Comparison of ENCODE assay signal across 8 cellular contexts in the genomic region with DNA sequence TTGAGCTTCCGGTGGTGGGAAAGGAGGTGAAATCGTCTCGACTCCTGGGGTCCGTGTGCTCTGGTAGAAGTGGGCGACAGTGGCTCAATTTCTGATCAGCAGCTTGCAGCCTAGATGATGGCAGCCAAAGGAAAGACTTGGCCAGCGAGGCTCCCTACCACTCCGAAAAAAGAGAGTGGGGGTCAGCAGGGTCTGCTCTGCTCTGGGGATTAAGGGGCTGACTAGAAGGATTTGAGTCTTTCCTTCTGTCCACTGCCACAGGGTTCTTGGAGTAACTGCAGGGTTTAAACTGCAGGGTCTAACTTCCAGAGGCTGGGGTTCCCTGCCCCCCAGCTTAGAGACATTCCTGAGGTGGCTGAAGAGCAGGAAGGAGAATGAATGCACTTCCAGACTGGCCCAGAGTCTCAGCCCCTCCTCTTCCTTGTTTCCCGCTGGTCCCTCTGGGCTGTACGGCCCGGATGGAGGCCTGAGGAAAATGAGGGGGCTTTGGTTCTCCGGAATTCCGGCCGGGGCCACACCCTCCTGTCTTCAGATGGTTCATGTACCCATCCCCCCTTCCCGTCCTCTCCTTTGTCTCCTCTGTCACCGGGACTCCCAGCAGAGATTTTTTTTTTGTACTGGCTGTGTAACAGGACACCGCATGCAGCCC. TPM values are rescaled to one million over a fixed set of nuclear protein-coding genes. Genes with fewer than 3 reads are reported as not detected.
DNase-seq lines count a peak whose midpoint lies in the region; ATAC-seq and TF ChIP-seq lines count a peak whose summit lies in the region.

No MANE protein-coding gene starts in this region.

- ATAC-seq in activated T-helper 17 cell treated with anti-CD3 and anti-CD28 coated beads, Interleukin-2, amount 50 U/mL, for 72 hours (replicated peaks) = no peak
- ATAC-seq in left ventricle myocardium superior (peak; percentile 5), sciatic nerve (peak; percentile 6)

- no peak for TF ChIP-seq CTCF in GM13976 (IDR thresholded peaks at IDR 0.05; ENCODE audit: borderline replicate concordance, control extremely low read depth, extremely low read depth, insufficient read depth, missing control alignments)

- no peaks in the 10 kb centered on the region for H3K4me1 Mint-ChIP-seq in activated T-helper 17 cell treated with anti-CD3 and anti-CD28 coated beads, Interleukin-2, amount 50 U/mL, for 72 hours

- H3K9me3 Mint-ChIP-seq in activated T-helper 17 cell treated with anti-CD3 and anti-CD28 coated beads, Interleukin-2, amount 50 U/mL, for 72 hours = no peaks in the 10 kb centered on the region

- H3K27ac Mint-ChIP-seq in activated T-helper 17 cell treated with anti-CD3 and anti-CD28 coated beads, Interleukin-2, amount 50 U/mL, for 72 hours = peak overlapping the region; percentile 97

- DNase-seq in AG08396 (ENCODE audit: low spot score) (peak; percentile 46), HS-27A (ENCODE audit: low read depth) (peak; percentile 56), left ventricle myocardium superior (peak; percentile 62), sciatic nerve (ENCODE audit: low spot score) (no peak), NCI-H2029 treated with DMSO at 0.1 percent for 48 hours (lab: John Stamatoyannopoulos, UW) (no peak), GM13976 (ENCODE audit: low spot score) (no peak)
- no peak for DNase-seq in effector CD8-positive, alpha-beta T cell (lab: John Stamatoyannopoulos, UW)

- intact Hi-C loops in left ventricle myocardium superior (cut with micrococcal nuclease) = no loop called here
- intact Hi-C loops in sciatic nerve (cut with DNase I) = no loop called here

- H3K27me3 Mint-ChIP-seq in activated T-helper 17 cell treated with anti-CD3 and anti-CD28 coated beads, Interleukin-2, amount 50 U/mL, for 72 hours = no peaks in the 10 kb centered on the region

- H3K36me3 Mint-ChIP-seq in activated T-helper 17 cell treated with anti-CD3 and anti-CD28 coated beads, Interleukin-2, amount 50 U/mL, for 72 hours (ENCODE audit: low read depth) = peaks cover 5% of the 10 kb centered on the region

- in situ Hi-C loops in GM13976 (cut with MboI; ENCODE audit: low sequenced_read_pairs, unreplicated experiment) = no loop called here

- H3K4me3 Mint-ChIP-seq in activated T-helper 17 cell treated with anti-CD3 and anti-CD28 coated beads, Interleukin-2, amount 50 U/mL, for 72 hours = peak overlapping the region; percentile 92

RNA-seq across cellular contexts. Expression of a gene that starts 0.9 kb away (rescaled TPM):
- total RNA-seq in activated T-helper 17 cell treated with anti-CD3 and anti-CD28 coated beads, Interleukin-2, amount 50 U/mL, for 72 hours = 10 to 100 TPM in 1 of 2 donors, 1 to 10 TPM in 1; 8.8 to 10.2 TPM
- total RNA-seq in left ventricle myocardium superior (58.5 TPM), sciatic nerve (121 TPM)

RNA-seq across cellular contexts. Expression of a gene that starts 37.2 kb away (rescaled TPM):
- total RNA-seq in activated T-helper 17 cell treated with anti-CD3 and anti-CD28 coated beads, Interleukin-2, amount 50 U/mL, for 72 hours = 10 to 100 TPM; 26.8 to 54.2 TPM
- total RNA-seq in left ventricle myocardium superior (8.4 TPM), sciatic nerve (78.5 TPM)

Comparison
In these comparisons a context has a peak if more than half of its experiments do, and no peak if none do; other contexts are left out.
1. DNase-seq: peak in AG08396 (single experiment), HS-27A (single experiment) and left ventricle myocardium superior (single experiment); none in sciatic nerve (single experiment), effector CD8-positive, alpha-beta T cell (single experiment), NCI-H2029 treated with DMSO at 0.1 percent for 48 hours (single experiment) and GM13976 (single experiment).